ENCODE assay signal across 18 cellular contexts in the genomic region with DNA sequence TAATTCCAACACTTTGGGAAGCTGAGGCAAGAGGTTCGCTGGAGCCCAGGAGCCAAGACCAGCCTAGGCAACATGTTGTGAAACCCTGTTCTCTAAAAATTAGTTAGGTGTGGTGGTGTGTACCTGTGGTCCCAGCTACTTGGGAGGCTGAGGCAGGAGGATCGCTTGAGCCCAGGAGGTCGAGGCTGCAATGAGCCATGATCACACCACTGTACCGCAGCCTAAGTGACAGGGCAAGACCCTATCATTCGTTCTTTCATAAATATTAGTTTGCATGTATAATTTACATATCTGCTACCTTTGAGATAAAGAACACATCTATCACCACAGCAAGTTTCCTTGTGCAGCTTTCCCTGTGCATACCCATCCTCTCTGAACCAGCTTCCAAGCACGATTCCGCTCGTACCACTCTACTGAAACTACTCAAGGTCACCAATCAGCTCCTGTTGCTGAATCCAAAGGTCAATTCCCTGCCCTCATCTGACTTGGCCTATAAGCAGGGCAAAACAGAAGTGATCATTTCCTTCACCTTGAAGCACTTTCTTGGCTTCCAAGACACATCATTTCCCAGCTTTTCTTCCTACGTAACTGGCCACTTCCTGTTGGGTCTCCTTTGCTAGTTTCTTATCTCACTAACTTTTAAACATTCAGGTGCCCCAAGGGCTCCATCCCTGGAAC. TPM values are rescaled to one million over a fixed set of nuclear protein-coding genes. Genes with fewer than 3 reads are reported as not detected.
DNase-seq lines count a peak whose midpoint lies in the region; ATAC-seq, FAIRE-seq and TF ChIP-seq lines count a peak whose summit lies in the region.
"Had no signal": no experiment of that assay in that cellular context is flagged by ENCODE, and none has a peak within 500 bp of the region (broad histone marks: within the 10 kb centered on the region; RNA-seq: fewer than 3 reads in every experiment).

No MANE protein-coding gene starts in this region.

- H3K9me3 ChIP-seq in CD4-positive, alpha-beta T cell (ENCODE audit: control insufficient read depth, low read length), result no peaks in the 10 kb centered on the region
- H3K9me3 ChIP-seq in GM12878 (replicated peaks; ENCODE audit: control insufficient read depth, insufficient read depth, low read length), result peaks cover 3% of the 10 kb centered on the region
- H3K9me3 ChIP-seq: suprapubic skin had no signal

- peaks cover 34% of the 10 kb centered on the region for H3K36me3 Mint-ChIP-seq in CD4-positive, alpha-beta T cell (ENCODE audit: low read depth)
- peaks cover 13% of the 10 kb centered on the region for H3K36me3 Mint-ChIP-seq in GM23338 (ENCODE audit: low read depth)
- H3K36me3 Mint-ChIP-seq in naive thymus-derived CD8-positive, alpha-beta T cell, result peaks cover 0 to 22% (median 0%) of the 10 kb centered on the region in 3 donors

- TF ChIP-seq EP300 in GM12878 (IDR thresholded peaks at IDR 0.05; ENCODE audit: borderline replicate concordance in 1 of 2, control insufficient read depth in 1 of 2, low read depth in 2 of 2, low read length in 2 of 2), result no peak

- POLR2A ChIA-PET in CD4-positive, alpha-beta T cell (lab: Charles Lee), result interaction anchor here (0.6 kb wide), 3 partner anchors 85 to 224 kb away, joined by 3 read pairs; partner anchors contain the start of gene MIF4GD
- POLR2A ChIA-PET in GM12878 (lab: Charles Lee), result interaction anchor here (0.6 to 2.1 kb wide), 3 partner anchors 24 to 132 kb away, joined by 4 to 10 read pairs (median 5); no protein-coding TSS in a partner anchor
- POLR2A ChIA-PET in naive thymus-derived CD8-positive, alpha-beta T cell (lab: Charles Lee), result interaction anchor here (0.6 to 0.9 kb wide), 2 partner anchors 11 to 22 kb away, joined by 3 to 6 read pairs; no protein-coding TSS in a partner anchor

- H3K27me3 ChIP-seq in CD4-positive, alpha-beta T cell (ENCODE audit: control insufficient read depth, insufficient read depth, low read length), result no peaks in the 10 kb centered on the region
- H3K27me3 ChIP-seq in GM23338 (ENCODE audit: insufficient read depth) (no peaks in the 10 kb centered on the region), GM12878 (replicated peaks in 1 of 2; ENCODE audit: control insufficient read depth in 2 of 2, insufficient read depth in 2 of 2, low read length in 1 of 2) (no peaks in the 10 kb centered on the region)
- H3K27me3 ChIP-seq: suprapubic skin had no signal

- no peaks in the 10 kb centered on the region for H3K27me3 Mint-ChIP-seq in CD4-positive, alpha-beta T cell
- peaks cover 3% of the 10 kb centered on the region for H3K27me3 Mint-ChIP-seq in GM23338 (ENCODE audit: insufficient read depth, low read depth, poor library complexity)
- no peaks in the 10 kb centered on the region for H3K27me3 Mint-ChIP-seq in naive thymus-derived CD8-positive, alpha-beta T cell

- H3K4me1 ChIP-seq in GM23338 (ENCODE audit: insufficient read depth), result peaks cover 13% of the 10 kb centered on the region
- H3K4me1 ChIP-seq in GM12878 (ENCODE audit: control insufficient read depth, insufficient read depth, low read length), result peaks cover 25% of the 10 kb centered on the region

- intact Hi-C loops in CD4-positive, alpha-beta T cell (cut with DNase I, micrococcal nuclease), result no loop called here
- intact Hi-C loops in GM12878 (cut with micrococcal nuclease; ENCODE audit: unreplicated experiment), result no loop called here

- H3K4me2 ChIP-seq in GM23338 (no peak overlapping the region), GM12878 (ENCODE audit: control insufficient read depth, insufficient read depth) (no peak overlapping the region)
- H3K4me2 ChIP-seq: KMS-11 had no signal

- H4K20me1 ChIP-seq in GM23338 (replicated peaks; ENCODE audit: insufficient read depth) (peaks cover 28% of the 10 kb centered on the region), GM12878 (ENCODE audit: control insufficient read depth, insufficient read depth) (peaks cover 5% of the 10 kb centered on the region; the same call in 1 of the 2 replicates)

- H3K4me3 ChIP-seq in GM23338, result no peak overlapping the region
- H3K4me3 ChIP-seq in GM12878, result no peak overlapping the region
- H3K4me3 ChIP-seq: suprapubic skin had no signal

- H3K79me2 ChIP-seq in GM23338 (replicated peaks; ENCODE audit: insufficient read depth), result peaks cover 94% of the 10 kb centered on the region
- peaks cover 87% of the 10 kb centered on the region for H3K79me2 ChIP-seq in GM12878 (ENCODE audit: control insufficient read depth, insufficient read depth, low read length)

- H3F3A ChIP-seq in GM23338 (replicated peaks; ENCODE audit: low read depth), result 0 out of 2 replicates have a peak, but pooled peaks cover 3% of the 10 kb centered on the region

- H3K27ac ChIP-seq in CD4-positive, alpha-beta T cell (ENCODE audit: low read depth, low read length), result no peak overlapping the region
- H3K27ac ChIP-seq in GM23338 (ENCODE audit: low read depth), result 0 out of 2 replicates have a peak overlapping the region, but pooled peaks have one; percentile 61
- no peak overlapping the region for H3K27ac ChIP-seq in GM12878 (ENCODE audit: control insufficient read depth, insufficient read depth)
- H3K27ac ChIP-seq: KMS-11, suprapubic skin had no signal

- peak overlapping the region; percentile 3 for H3K27ac Mint-ChIP-seq in CD4-positive, alpha-beta T cell
- H3K27ac Mint-ChIP-seq in GM23338, result no peak overlapping the region
- peak overlapping the region in 9 of 10 donors; percentile 7 to 90 (median 63) for H3K27ac Mint-ChIP-seq in naive thymus-derived CD8-positive, alpha-beta T cell

- H3K9me3 Mint-ChIP-seq in CD4-positive, alpha-beta T cell, result no peaks in the 10 kb centered on the region
- H3K9me3 Mint-ChIP-seq in GM23338, result peaks cover 8% of the 10 kb centered on the region
- no peaks in the 10 kb centered on the region for H3K9me3 Mint-ChIP-seq in naive thymus-derived CD8-positive, alpha-beta T cell

- H3K4me1 Mint-ChIP-seq in CD4-positive, alpha-beta T cell (ENCODE audit: low read depth), result peaks cover 72% of the 10 kb centered on the region
- peaks cover 13% of the 10 kb centered on the region for H3K4me1 Mint-ChIP-seq in GM23338
- H3K4me1 Mint-ChIP-seq in naive thymus-derived CD8-positive, alpha-beta T cell, result peaks cover 33 to 74% (median 68%) of the 10 kb centered on the region in 4 donors

- DNase-seq in CD4-positive, alpha-beta T cell, result no peak
- DNase-seq in GM23338 (ENCODE audit: low spot score) (no peak), GM12878 (ENCODE audit: low read depth, low spot score) (no peak), superior temporal gyrus (ENCODE audit: extremely low spot score) (no peak), anterior cingulate cortex (lab: John Stamatoyannopoulos, UW) (no peak)
- no peak for DNase-seq in naive thymus-derived CD8-positive, alpha-beta T cell
- DNase-seq: amygdala; foreskin fibroblast; HCEC 1CT; NCI-H1092; NCI-H2081; NCI-H524; Right ventricle myocardium superior; stimulated activated CD4-positive, alpha-beta T cell treated with anti-CD3 and anti-CD28 coated beads, Interleukin-1b, Interleukin-23, amount 100 ng/mL, for 48 hours had no signal

- CTCF ChIA-PET in CD4-positive, alpha-beta T cell (lab: Charles Lee), result interaction anchor here (0.7 kb wide), 1 partner anchor 428 kb away, joined by 3 read pairs; the partner anchor contains the start of gene UNK
- CTCF ChIA-PET in GM12878 (lab: Yijun Ruan, JAX), result interaction anchor here (0.8 to 1.8 kb wide), 2 partner anchors 9 kb away, joined by 4 read pairs; no protein-coding TSS in a partner anchor

- H2AFZ ChIP-seq in GM23338, result no peak overlapping the region
- no peak overlapping the region for H2AFZ ChIP-seq in GM12878 (ENCODE audit: control insufficient read depth, low read depth, low read length)

- SMC1A ChIA-PET in GM12878 (lab: Charles Lee; ENCODE audit: uncharacterized antibody, unreplicated experiment), result interaction anchor here (1.4 to 5.6 kb wide), 2 partner anchors 9 to 38 kb away, joined by 3 to 68 read pairs; no protein-coding TSS in a partner anchor

- BruUV-seq in GM12878 (replicated peaks; lab: Mats Ljungman, UMichigan), result TSS peak; percentile 36

- TF ChIP-seq CTCF in CD4-positive, alpha-beta T cell (IDR thresholded peaks at IDR 0.05), result no peak
- TF ChIP-seq CTCF in GM23338 (conservative IDR thresholded peaks at IDR 0.05; ENCODE audit: low read depth in 2 of 2), result no peak
- TF ChIP-seq CTCF in GM12878 (IDR thresholded peaks at IDR 0.05 in 2 of 3, conservative IDR thresholded peaks at IDR 0.05 in 1 of 3; ENCODE audit: control insufficient read depth in 2 of 3, extremely low read depth in 1 of 3, insufficient read depth in 1 of 3, low read depth in 3 of 3, low read length in 3 of 3), result no peak

- FAIRE-seq in GM12878 (lab: Jason Lieb, UNC), result no peak

- H3K4me3 Mint-ChIP-seq in CD4-positive, alpha-beta T cell, result no peak overlapping the region
- no peak overlapping the region for H3K4me3 Mint-ChIP-seq in GM23338
- H3K4me3 Mint-ChIP-seq in naive thymus-derived CD8-positive, alpha-beta T cell, result peak overlapping the region in 5 of 10 donors; percentile 1 to 30 (median 6)

- TF ChIP-seq RAD21 in GM12878 (IDR thresholded peaks at IDR 0.05; ENCODE audit: insufficient read depth, low read depth, low read length), result no peak

- H3K9ac ChIP-seq in GM12878 (ENCODE audit: control insufficient read depth, insufficient read depth, low read length), result no peak overlapping the region
- H3K9ac ChIP-seq: KMS-11 had no signal

- TF ChIP-seq POLR2A in GM12878 (IDR thresholded peaks at IDR 0.05; ENCODE audit: low read depth, low read length), result no peak

- no peaks in the 10 kb centered on the region for H3K9me2 ChIP-seq in GM23338 (ENCODE audit: insufficient read depth)

- in situ Hi-C loops in GM12878 (cut with MboI), result no loop called here

- 80% methylated on average over 9 of the region's 9 CpGs for WGBS in GM12878 (ENCODE audit: insufficient coverage, insufficient replicate concordance, low lambda C conversion rate, missing lambda C conversion rate)

- RAD21 ChIA-PET in GM12878 (lab: Charles Lee; ENCODE audit: unreplicated experiment), result interaction anchor here (1.1 kb wide), 2 partner anchors 38 to 67 kb away, joined by 3 read pairs; partner anchors contain the start of gene SLC25A19

- no peaks in the 10 kb centered on the region for H3K36me3 ChIP-seq in GM23338 (ENCODE audit: insufficient read depth)
- H3K36me3 ChIP-seq in GM12878 (ENCODE audit: control insufficient read depth in 2 of 2, insufficient read depth in 2 of 2, low read length in 1 of 2), result peaks cover 2 to 9% of the 10 kb centered on the region in 2 experiments
- H3K36me3 ChIP-seq: suprapubic skin had no signal

- no peak for ATAC-seq in CD4-positive, alpha-beta T cell (ENCODE audit: poor library complexity)
- no peak for ATAC-seq in GM23338
- ATAC-seq in GM12878, result no peak
- no peak for ATAC-seq in naive thymus-derived CD8-positive, alpha-beta T cell
- ATAC-seq in GM18858 (IDR thresholded peaks at IDR 0.05; ENCODE audit: unreplicated experiment), result no peak
- ATAC-seq: sciatic nerve had no signal

RNA-seq across cellular contexts. Expression of gene GRB2, which starts 49.1 kb away (rescaled TPM):
- total RNA-seq in CD4-positive, alpha-beta T cell, result 10 to 100 TPM; 88.8 to 92.6 TPM
- 112 and 121 TPM in 2 replicates for total RNA-seq in GM23338 (2014; rRNA removed; shearing (Covaris generic))
- 89.0 and 99.9 TPM in 2 replicates for polyA plus RNA-seq in GM23338 (2016; fragmentation: Nextera tagmentation; extraction: Ambion mirVana)
- 189 and 244 TPM in 2 replicates for total RNA-seq in GM12878 (2013; cell fraction: nucleolus; rRNA removed)
- total RNA-seq in GM12878 (2014; rRNA removed), result 161 and 168 TPM in 2 replicates
- 113 and 118 TPM in 2 replicates for total RNA-seq in GM12878 (2014; rRNA removed; fragmentation: Illumina TruSeq; extraction: Trizol)
- total RNA-seq in GM12878 (2021), result 207 and 214 TPM in 2 replicates
- polyA plus RNA-seq in GM12878 (2011; ENCODE audit: low read depth), result 75.8 TPM
- 133 and 196 TPM in 2 replicates for polyA plus RNA-seq in GM12878 (2011; rRNA removed)
- 121 and 130 TPM in 2 replicates for polyA plus RNA-seq in GM12878 (2011; cell fraction: cytosol; rRNA removed)
- 40.5 and 43.7 TPM in 2 replicates for polyA plus RNA-seq in GM12878 (2011; cell fraction: nucleus; rRNA removed)
- polyA plus RNA-seq in GM12878 (2012), result 118 and 123 TPM in 2 replicates
- polyA plus RNA-seq in GM12878 (2014; fragmentation: Illumina TruSeq; extraction: Trizol), result 141 and 201 TPM in 2 replicates
- 100 to 1,000 TPM; 113 to 152 TPM for polyA plus RNA-seq in GM12878 (2014; fragmentation: Nextera tagmentation; extraction: Ambion mirVana)
- 164 and 180 TPM in 2 replicates for polyA plus RNA-seq in GM12878 (2014; rRNA removed)
- 100 to 1,000 TPM; 263 to 268 TPM for polyA plus RNA-seq in GM12878 (2016; fragmentation: Nextera tagmentation; extraction: Ambion mirVana)
- polyA minus RNA-seq in GM12878 (2011; rRNA and poly(A)+ RNA removed), result 52.6 and 94.4 TPM in 2 replicates
- 19.2 and 20.6 TPM in 2 replicates for polyA minus RNA-seq in GM12878 (2011; cell fraction: cytosol; rRNA and poly(A)+ RNA removed)
- 31.8 and 65.3 TPM in 2 replicates for polyA minus RNA-seq in GM12878 (2011; cell fraction: nucleus; rRNA and poly(A)+ RNA removed)
- total RNA-seq in naive thymus-derived CD8-positive, alpha-beta T cell, result 100 to 1,000 TPM; 143 to 145 TPM
- polyA plus RNA-seq in naive thymus-derived CD8-positive, alpha-beta T cell, result 100 to 1,000 TPM; 130 to 162 (median 154) TPM
